1 cellular context compared by ENCODE assay signal in genomic region chr10:307659-308058, GRCh38.
TF ChIP-seq lines count a peak whose summit lies in the region.

No MANE protein-coding gene starts in this region.

TF ChIP-seq in HepG2, 621 proteins besides CTCF, POLR2A, EP300 and RAD21 (continued from another document):
- TF ChIP-seq, protein P1, sequence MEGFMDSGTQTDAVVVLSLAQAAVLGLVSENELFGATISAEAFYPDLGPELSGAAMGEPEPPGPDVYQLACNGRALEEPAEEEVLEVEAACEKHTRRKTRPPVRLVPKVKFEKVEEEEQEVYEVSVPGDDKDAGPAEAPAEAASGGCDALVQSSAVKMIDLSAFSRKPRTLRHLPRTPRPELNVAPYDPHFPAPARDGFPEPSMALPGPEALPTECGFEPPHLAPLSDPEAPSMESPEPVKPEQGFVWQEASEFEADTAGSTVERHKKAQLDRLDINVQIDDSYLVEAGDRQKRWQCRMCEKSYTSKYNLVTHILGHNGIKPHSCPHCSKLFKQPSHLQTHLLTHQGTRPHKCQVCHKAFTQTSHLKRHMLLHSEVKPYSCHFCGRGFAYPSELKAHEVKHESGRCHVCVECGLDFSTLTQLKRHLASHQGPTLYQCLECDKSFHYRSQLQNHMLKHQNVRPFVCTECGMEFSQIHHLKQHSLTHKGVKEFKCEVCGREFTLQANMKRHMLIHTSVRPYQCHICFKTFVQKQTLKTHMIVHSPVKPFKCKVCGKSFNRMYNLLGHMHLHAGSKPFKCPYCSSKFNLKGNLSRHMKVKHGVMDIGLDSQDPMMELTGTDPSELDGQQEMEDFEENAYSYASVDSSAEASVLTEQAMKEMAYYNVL (CRISPR knock-in tag; IDR thresholded peaks at IDR 0.05; ENCODE audit: borderline replicate concordance), result no peak
- TF ChIP-seq, protein P2, sequence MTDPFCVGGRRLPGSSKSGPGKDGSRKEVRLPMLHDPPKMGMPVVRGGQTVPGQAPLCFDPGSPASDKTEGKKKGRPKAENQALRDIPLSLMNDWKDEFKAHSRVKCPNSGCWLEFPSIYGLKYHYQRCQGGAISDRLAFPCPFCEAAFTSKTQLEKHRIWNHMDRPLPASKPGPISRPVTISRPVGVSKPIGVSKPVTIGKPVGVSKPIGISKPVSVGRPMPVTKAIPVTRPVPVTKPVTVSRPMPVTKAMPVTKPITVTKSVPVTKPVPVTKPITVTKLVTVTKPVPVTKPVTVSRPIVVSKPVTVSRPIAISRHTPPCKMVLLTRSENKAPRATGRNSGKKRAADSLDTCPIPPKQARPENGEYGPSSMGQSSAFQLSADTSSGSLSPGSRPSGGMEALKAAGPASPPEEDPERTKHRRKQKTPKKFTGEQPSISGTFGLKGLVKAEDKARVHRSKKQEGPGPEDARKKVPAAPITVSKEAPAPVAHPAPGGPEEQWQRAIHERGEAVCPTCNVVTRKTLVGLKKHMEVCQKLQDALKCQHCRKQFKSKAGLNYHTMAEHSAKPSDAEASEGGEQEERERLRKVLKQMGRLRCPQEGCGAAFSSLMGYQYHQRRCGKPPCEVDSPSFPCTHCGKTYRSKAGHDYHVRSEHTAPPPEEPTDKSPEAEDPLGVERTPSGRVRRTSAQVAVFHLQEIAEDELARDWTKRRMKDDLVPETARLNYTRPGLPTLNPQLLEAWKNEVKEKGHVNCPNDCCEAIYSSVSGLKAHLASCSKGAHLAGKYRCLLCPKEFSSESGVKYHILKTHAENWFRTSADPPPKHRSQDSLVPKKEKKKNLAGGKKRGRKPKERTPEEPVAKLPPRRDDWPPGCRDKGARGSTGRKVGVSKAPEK (CRISPR knock-in tag; IDR thresholded peaks at IDR 0.05; ENCODE audit: borderline replicate concordance), result no peak
- no peak for TF ChIP-seq ATF3 (CRISPR knock-in tag; IDR thresholded peaks at IDR 0.05)
- no peak for TF ChIP-seq ZKSCAN1 (IDR thresholded peaks at IDR 0.05; ENCODE audit: low read length)
- TF ChIP-seq FOXJ3 (CRISPR knock-in tag; IDR thresholded peaks at IDR 0.05; ENCODE audit: borderline replicate concordance), result no peak
- no peak for TF ChIP-seq ATRX (CRISPR knock-in tag; IDR thresholded peaks at IDR 0.05; ENCODE audit: borderline replicate concordance)
- no peak for TF ChIP-seq ZNF496 (CRISPR knock-in tag; IDR thresholded peaks at IDR 0.05; ENCODE audit: insufficient replicate concordance)
- no peak for TF ChIP-seq AHDC1 (CRISPR knock-in tag; IDR thresholded peaks at IDR 0.05; ENCODE audit: borderline replicate concordance)
- TF ChIP-seq, protein P3, sequence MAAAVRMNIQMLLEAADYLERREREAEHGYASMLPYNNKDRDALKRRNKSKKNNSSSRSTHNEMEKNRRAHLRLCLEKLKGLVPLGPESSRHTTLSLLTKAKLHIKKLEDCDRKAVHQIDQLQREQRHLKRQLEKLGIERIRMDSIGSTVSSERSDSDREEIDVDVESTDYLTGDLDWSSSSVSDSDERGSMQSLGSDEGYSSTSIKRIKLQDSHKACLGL (CRISPR knock-in tag; IDR thresholded peaks at IDR 0.05), result no peak
- TF ChIP-seq, protein P4, sequence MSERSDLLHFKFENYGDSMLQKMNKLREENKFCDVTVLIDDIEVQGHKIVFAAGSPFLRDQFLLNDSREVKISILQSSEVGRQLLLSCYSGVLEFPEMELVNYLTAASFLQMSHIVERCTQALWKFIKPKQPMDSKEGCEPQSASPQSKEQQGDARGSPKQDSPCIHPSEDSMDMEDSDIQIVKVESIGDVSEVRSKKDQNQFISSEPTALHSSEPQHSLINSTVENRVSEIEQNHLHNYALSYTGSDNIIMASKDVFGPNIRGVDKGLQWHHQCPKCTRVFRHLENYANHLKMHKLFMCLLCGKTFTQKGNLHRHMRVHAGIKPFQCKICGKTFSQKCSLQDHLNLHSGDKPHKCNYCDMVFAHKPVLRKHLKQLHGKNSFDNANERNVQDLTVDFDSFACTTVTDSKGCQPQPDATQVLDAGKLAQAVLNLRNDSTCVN (CRISPR knock-in tag; IDR thresholded peaks at IDR 0.05; ENCODE audit: borderline replicate concordance), result no peak
- no peak for TF ChIP-seq DMAP1 (CRISPR knock-in tag; IDR thresholded peaks at IDR 0.05)
- no peak for TF ChIP-seq ZBTB43 (CRISPR knock-in tag; conservative IDR thresholded peaks at IDR 0.05)
- TF ChIP-seq ZNF709 (CRISPR knock-in tag; IDR thresholded peaks at IDR 0.05), result no peak
- TF ChIP-seq KMT2A (CRISPR knock-in tag; IDR thresholded peaks at IDR 0.05), result no peak
- TF ChIP-seq KLF16 (CRISPR knock-in tag; IDR thresholded peaks at IDR 0.05), result no peak
